In the genomic region with DNA sequence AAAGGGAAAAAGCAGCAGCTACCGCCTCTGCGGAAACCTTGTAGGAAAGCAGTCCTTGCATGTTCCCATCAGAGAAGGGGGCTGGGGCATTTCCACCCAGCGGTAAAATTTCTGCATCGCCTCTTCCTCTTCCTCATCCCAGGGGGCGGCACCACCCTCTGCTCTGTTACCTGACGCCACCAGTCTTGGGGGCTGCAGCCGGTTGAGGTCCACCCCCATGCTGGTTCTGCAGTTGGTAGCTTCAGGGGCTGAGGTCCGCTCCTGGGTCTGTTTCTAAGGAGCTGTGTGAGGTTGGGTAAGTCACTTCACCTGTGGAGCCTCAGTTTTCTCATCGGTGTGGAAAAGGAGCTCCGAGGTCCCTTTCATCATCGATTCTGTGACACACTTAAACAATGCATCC, we compare ENCODE assay signal across 25 cellular contexts.
"Had no signal": no experiment of that assay in that cellular context is flagged by ENCODE, and none has a peak within 500 bp of the region (broad histone marks: within the 10 kb centered on the region; RNA-seq: fewer than 3 reads in every experiment).

No MANE protein-coding gene starts in this region.

- DNase-seq: colonic mucosa; cortex of kidney; effector CD8-positive, alpha-beta T cell; effector memory CD8-positive, alpha-beta T cell; endodermal cell; erythroblast; esophagus squamous epithelium; foreskin fibroblast; foreskin melanocyte; gastrocnemius medialis; glutamatergic neuron; head of caudate nucleus; heart right ventricle; hippocampal formation; left cardiac atrium; left lung; left ventricle myocardium superior; lower lobe of right lung; mesenchymal stem cell; mucosa of descending colon; naive B cell had no signal

- FAIRE-seq: endometrium, keratinocyte had no signal

- ATAC-seq: effector memory CD8-positive, alpha-beta T cell; esophagus mucosa; gastrocnemius medialis; heart right ventricle; left cardiac atrium; left lung; left ventricle myocardium superior; lower lobe of right lung; mucosa of descending colon had no signal

- H3K9me3 ChIP-seq: colonic mucosa, lower lobe of right lung, mucosa of descending colon had no signal

- H3K27ac ChIP-seq: colonic mucosa, epithelial cell of prostate, esophagus squamous epithelium, gastrocnemius medialis, heart right ventricle, left lung, lower lobe of right lung had no signal

- H3K4me3 ChIP-seq: colonic mucosa, esophagus squamous epithelium, gastrocnemius medialis, heart right ventricle, left lung, lower lobe of right lung, mucosa of descending colon had no signal

- H3K27me3 ChIP-seq: colonic mucosa, esophagus squamous epithelium, gastrocnemius medialis, left lung had no signal

- H3K36me3 ChIP-seq: colonic mucosa, esophagus squamous epithelium, gastrocnemius medialis, heart right ventricle, left lung, lower lobe of right lung had no signal

- H3K4me1 ChIP-seq: colonic mucosa, esophagus squamous epithelium, gastrocnemius medialis, heart right ventricle, left lung, lower lobe of right lung had no signal
